Comparison of ENCODE assay signal across 8 cellular contexts in the genomic region with DNA sequence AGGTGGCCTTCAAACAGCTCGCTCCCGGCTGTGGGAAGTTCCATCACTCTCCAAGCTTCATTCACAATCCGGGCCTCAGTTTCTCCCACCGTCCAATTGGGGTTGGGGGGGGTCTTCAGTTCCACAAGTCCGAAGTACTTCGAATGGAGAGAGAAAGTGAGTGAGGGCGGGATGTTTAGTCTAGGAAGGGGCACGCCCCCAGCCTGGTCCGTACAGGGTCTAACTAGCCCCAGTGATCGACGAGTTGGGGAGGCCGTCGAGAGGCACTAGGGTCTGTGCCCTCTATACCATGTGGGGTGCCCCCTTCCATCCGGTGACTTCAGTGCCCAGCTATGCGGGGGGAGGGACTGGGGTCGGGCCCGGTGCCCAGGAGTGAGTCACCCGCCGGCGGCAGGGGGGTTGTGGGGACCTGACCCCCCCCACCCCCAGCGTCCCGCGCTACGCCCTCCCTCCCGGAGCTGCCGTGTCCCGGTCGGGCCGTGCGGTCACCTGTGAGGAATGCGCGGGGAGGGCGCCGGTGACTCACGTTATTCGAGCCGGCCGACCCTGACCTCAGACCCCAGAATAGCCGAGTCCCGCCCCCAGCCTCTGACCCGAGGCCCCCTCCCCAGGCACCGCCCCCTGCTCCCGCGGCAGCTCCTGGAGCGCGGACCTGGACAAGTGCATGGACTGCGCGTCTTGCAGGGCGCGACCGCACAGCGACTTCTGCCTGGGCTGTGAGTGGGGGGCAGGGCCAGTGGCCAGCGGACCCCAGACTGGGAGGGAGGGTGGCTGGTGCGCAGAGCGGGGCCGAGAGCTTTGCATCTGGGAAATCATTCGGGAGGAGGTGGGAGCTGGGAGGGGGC. TPM values are rescaled to one million over a fixed set of nuclear protein-coding genes. Genes with fewer than 3 reads are reported as not detected.
DNase-seq lines count a peak whose midpoint lies in the region; ATAC-seq and TF ChIP-seq lines count a peak whose summit lies in the region.

No MANE protein-coding gene starts in this region.

- H3K4me3 Mint-ChIP-seq in central memory CD8-positive, alpha-beta T cell: peak overlapping the region; percentile 76

- H3K9me3 ChIP-seq in WERI-Rb-1 (ENCODE audit: severe bottlenecking): no peaks in the 10 kb centered on the region

- peaks cover 41% of the 10 kb centered on the region for H3K4me1 Mint-ChIP-seq in central memory CD8-positive, alpha-beta T cell

- peaks cover 17% of the 10 kb centered on the region for H3K36me3 ChIP-seq in WERI-Rb-1
- H3K36me3 ChIP-seq in kidney epithelial cell (ENCODE audit: control insufficient read depth, insufficient read depth, low read length): no peaks in the 10 kb centered on the region

- no peak for TF ChIP-seq CTCF in AG09319 (IDR thresholded peaks at IDR 0.05; ENCODE audit: low read depth, low read length)
- TF ChIP-seq CTCF in WERI-Rb-1 (IDR thresholded peaks at IDR 0.05; ENCODE audit: low read depth, low read length): no peak
- TF ChIP-seq CTCF in kidney epithelial cell (IDR thresholded peaks at IDR 0.05; ENCODE audit: insufficient read depth, low read length, poor library complexity, severe bottlenecking): no peak

- DNase-seq in AG09319 (ENCODE audit: extremely low read depth, low read depth): peak; percentile 70
- DNase-seq in HUDEP-2 (lab: John Stamatoyannopoulos, UW; ENCODE audit: unreplicated experiment in 76 of 76): peak in 64 of 76 experiments; percentile 11 to 80 (median 63)
- DNase-seq in WERI-Rb-1: no peak
- peak in 1 of 2 donors; percentile 24 for DNase-seq in central memory CD8-positive, alpha-beta T cell (ENCODE audit: low spot score in 2 of 2)
- DNase-seq in kidney epithelial cell (ENCODE audit: low read depth): no peak
- peak; percentile 64 for DNase-seq in stimulated activated CD4-positive, alpha-beta T cell treated with anti-CD3 and anti-CD28 coated beads, Interleukin-15, amount 100 ng/mL, for 24 hours

- H3K27ac Mint-ChIP-seq in central memory CD8-positive, alpha-beta T cell (ENCODE audit: low read depth): peak overlapping the region; percentile 66

- ATAC-seq in central memory CD8-positive, alpha-beta T cell (replicated peaks; ENCODE audit: extremely low read depth, poor library complexity, severe bottlenecking): peak; percentile 2
- ATAC-seq in GM21529 (IDR thresholded peaks at IDR 0.05; ENCODE audit: unreplicated experiment) (no peak), GM18907 (IDR thresholded peaks at IDR 0.05; ENCODE audit: unreplicated experiment) (no peak)

- no peaks in the 10 kb centered on the region for H3K27me3 ChIP-seq in WERI-Rb-1 (ENCODE audit: insufficient read depth, low read depth, severe bottlenecking)
- H3K27me3 ChIP-seq in kidney epithelial cell (ENCODE audit: control insufficient read depth, insufficient read depth, low read length): no peaks in the 10 kb centered on the region

- no peaks in the 10 kb centered on the region for H3K27me3 Mint-ChIP-seq in central memory CD8-positive, alpha-beta T cell

- H3K4me3 ChIP-seq in WERI-Rb-1 (ENCODE audit: low read depth, low read length) (peak overlapping the region; percentile 57), kidney epithelial cell (ENCODE audit: low read depth, low read length) (peak overlapping the region; percentile 88)

- peaks cover 11% of the 10 kb centered on the region for H3K36me3 Mint-ChIP-seq in central memory CD8-positive, alpha-beta T cell (ENCODE audit: insufficient read depth)

- H3K9me3 Mint-ChIP-seq in central memory CD8-positive, alpha-beta T cell: no peaks in the 10 kb centered on the region

- peak overlapping the region; percentile 51 for H3K27ac ChIP-seq in WERI-Rb-1

RNA-seq across cellular contexts. Expression of a gene that starts 0.7 kb away (rescaled TPM):
- 572 and 754 TPM in 2 replicates for total RNA-seq in kidney epithelial cell

RNA-seq across cellular contexts. Expression of a gene that starts 2.8 kb away (rescaled TPM):
- 319 and 359 TPM in 2 replicates for total RNA-seq in kidney epithelial cell

RNA-seq across cellular contexts. Expression of a gene that starts 2.9 kb away (rescaled TPM):
- 10.2 and 18.4 TPM in 2 replicates for total RNA-seq in kidney epithelial cell

RNA-seq across cellular contexts. Expression of a gene that starts 3.0 kb away (rescaled TPM):
- total RNA-seq in kidney epithelial cell: 12.2 and 17.0 TPM in 2 replicates

RNA-seq across cellular contexts. Expression of a gene that starts 8.1 kb away (rescaled TPM):
- total RNA-seq in kidney epithelial cell: 1.0 and 3.1 TPM in 2 replicates

Comparison
In these comparisons a context has a peak if more than half of its experiments do, and no peak if none do; other contexts are left out.
1. DNase-seq: peak in AG09319 (single experiment), HUDEP-2 (64 of 76) and stimulated activated CD4-positive, alpha-beta T cell treated with anti-CD3 and anti-CD28 coated beads, Interleukin-15, amount 100 ng/mL, for 24 hours (single experiment); none in WERI-Rb-1 (single experiment) and kidney epithelial cell (single experiment).